Comparison of ENCODE assay signal across 15 cellular contexts in the genomic region with DNA sequence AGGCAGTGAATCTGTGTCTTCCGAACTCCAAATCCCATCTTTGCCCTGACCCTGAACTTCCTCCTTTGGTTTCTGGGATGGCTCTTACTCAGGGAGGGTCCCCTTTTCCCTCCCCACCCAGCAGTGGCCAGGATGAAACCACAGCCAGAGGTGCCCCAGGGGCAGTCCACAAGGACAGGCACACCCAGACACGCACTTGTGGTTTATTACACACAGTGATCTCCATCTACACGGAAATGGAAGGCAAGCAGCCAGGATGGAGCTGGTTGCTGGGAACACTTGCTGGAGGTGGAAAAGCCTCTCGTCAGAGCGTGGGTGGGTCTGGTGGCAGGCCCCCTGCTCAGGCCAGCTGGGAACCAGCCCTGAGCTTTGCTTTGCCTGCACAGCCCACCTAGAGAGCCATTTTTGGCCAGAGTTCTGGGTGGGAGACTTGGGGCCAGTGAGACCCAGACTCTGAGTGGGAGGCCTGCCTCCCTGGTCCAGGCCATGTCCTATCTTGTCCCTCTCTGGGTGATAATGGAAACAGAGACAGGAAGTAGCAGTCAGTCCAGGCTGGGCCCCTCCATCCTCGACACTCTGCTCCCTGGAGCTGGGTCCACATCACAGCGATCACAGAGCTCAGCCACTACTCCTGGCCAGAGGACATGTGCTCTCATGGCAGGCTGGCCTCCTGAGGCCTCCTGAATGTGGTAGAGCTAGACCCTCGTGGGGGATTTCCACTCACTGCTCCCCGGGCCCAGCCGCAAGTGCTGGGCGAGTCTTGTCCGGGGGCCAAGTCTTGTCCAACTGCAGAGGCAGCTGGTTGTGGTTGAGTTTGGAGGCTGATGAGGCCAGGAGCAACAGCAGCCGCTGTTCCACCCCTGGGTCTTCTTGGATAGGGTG. TPM values are rescaled to one million over a fixed set of nuclear protein-coding genes. Genes with fewer than 3 reads are reported as not detected.
A peak's percentile ranks its signal among the peaks of the same experiment; 100 is the strongest.
DNase-seq lines count a peak whose midpoint lies in the region; TF ChIP-seq lines count a peak whose summit lies in the region.
"Had no signal": no experiment of that assay in that cellular context is flagged by ENCODE, and none has a peak within 500 bp of the region (broad histone marks: within the 10 kb centered on the region; RNA-seq: fewer than 3 reads in every experiment).

No MANE protein-coding gene starts in this region.

- TF ChIP-seq CTCF in BJ (IDR thresholded peaks at IDR 0.05; ENCODE audit: insufficient read depth, low read depth, low read length): no peak

- no peaks in the 10 kb centered on the region for H3K27me3 ChIP-seq in BJ (ENCODE audit: control insufficient read depth, insufficient read depth, low read length)
- H3K27me3 ChIP-seq in adipocyte (replicated peaks; ENCODE audit: control insufficient read depth, insufficient read depth, low read length): peaks cover 9% of the 10 kb centered on the region
- no peaks in the 10 kb centered on the region for H3K27me3 ChIP-seq in muscle layer of duodenum (ENCODE audit: low read depth, low read length)
- H3K27me3 ChIP-seq: SJSA1, tibial artery had no signal

- H3K4me1 ChIP-seq in adipocyte (ENCODE audit: control insufficient read depth, insufficient read depth, low read length) (peaks cover 15% of the 10 kb centered on the region), muscle layer of duodenum (ENCODE audit: control insufficient read depth in 1 of 2, insufficient read depth in 2 of 2, low read length in 2 of 2) (peaks cover 6% of the 10 kb centered on the region in 2 donors)

- H3K36me3 ChIP-seq in BJ (ENCODE audit: control insufficient read depth, insufficient read depth, low read length) (no peaks in the 10 kb centered on the region), adipocyte (ENCODE audit: control insufficient read depth, insufficient read depth, low read length, severe bottlenecking) (no peaks in the 10 kb centered on the region), muscle layer of duodenum (ENCODE audit: control insufficient read depth in 1 of 2, insufficient read depth in 2 of 2, low read length in 2 of 2) (no peaks in the 10 kb centered on the region)
- H3K36me3 ChIP-seq: SJSA1, tibial artery had no signal

- no peak overlapping the region for H3K4me3 ChIP-seq in BJ (ENCODE audit: low read depth, low read length)
- H3K4me3 ChIP-seq in adipocyte (ENCODE audit: low read length): no peak overlapping the region
- no peak overlapping the region for H3K4me3 ChIP-seq in muscle layer of duodenum (ENCODE audit: low read depth in 1 of 2, low read length in 2 of 2)
- H3K4me3 ChIP-seq: SJSA1, tibial artery had no signal

- DNase-seq in BJ (ENCODE audit: low read depth) (peak; percentile 60), GM04504 (ENCODE audit: low read depth) (peak; percentile 55), adipocyte (ENCODE audit: low read depth) (peak; percentile 32), SW480 (ENCODE audit: low spot score) (no peak), DMS53 treated with DMSO at 0.1 percent for 48 hours (lab: John Stamatoyannopoulos, UW; ENCODE audit: unreplicated experiment) (no peak), G401 (ENCODE audit: low spot score) (no peak)
- no peak for DNase-seq in stimulated activated CD4-positive, alpha-beta T cell treated with anti-CD3 and anti-CD28 coated beads, Interleukin-2, amount 100 ng/mL, for 24 hours
- DNase-seq: DMS53; head of caudate nucleus; KG1; NCI-H2227 treated with DMSO at 0.1 percent for 48 hours; stimulated activated CD4-positive, alpha-beta T cell treated with anti-CD3 and anti-CD28 coated beads, Interleukin-2, amount 100 ng/mL, for 48 hours; tibial artery had no signal

- H3K9me3 ChIP-seq in adipocyte (ENCODE audit: control insufficient read depth, low read length) (no peaks in the 10 kb centered on the region), muscle layer of duodenum (ENCODE audit: control insufficient read depth in 1 of 2, low read length in 2 of 2) (no peaks in the 10 kb centered on the region)
- H3K9me3 ChIP-seq: tibial artery had no signal

- H3K27ac ChIP-seq in muscle layer of duodenum (ENCODE audit: low read length): peak overlapping the region; percentile 2
- H3K27ac ChIP-seq: SJSA1 had no signal

- POLR2A ChIA-PET in BJ (lab: Charles Lee): no interaction called here

- CTCF ChIA-PET in BJ (lab: Yijun Ruan, JAX): interaction anchor here (0.9 kb wide), 1 partner anchor 15 kb away, joined by 3 read pairs; no protein-coding TSS in a partner anchor

- in situ Hi-C loops in G401 (cut with HindIII; ENCODE audit: low sequenced_read_pairs): no loop called here

- H3K9ac ChIP-seq in adipocyte (ENCODE audit: low read length): no peak overlapping the region

RNA-seq across cellular contexts. Expression of a gene that starts 5.1 kb away (rescaled TPM):
- polyA plus RNA-seq in BJ (2011; rRNA removed): 34.3 and 48.5 TPM in 2 replicates
- 42.6 and 56.9 TPM in 2 replicates for polyA minus RNA-seq in BJ (2011; rRNA and poly(A)+ RNA removed)
- 26.6 and 32.6 TPM in 2 replicates for total RNA-seq in G401 (2014; rRNA removed; shearing (Covaris generic))

RNA-seq across cellular contexts. Expression of a gene that starts 33.3 kb away (rescaled TPM):
- 59.3 and 80.3 TPM in 2 replicates for polyA plus RNA-seq in BJ (2011; rRNA removed)
- 19.9 and 28.9 TPM in 2 replicates for polyA minus RNA-seq in BJ (2011; rRNA and poly(A)+ RNA removed)
- 160 and 197 TPM in 2 replicates for total RNA-seq in G401 (2014; rRNA removed; shearing (Covaris generic))

RNA-seq across cellular contexts. Expression of a gene that starts 50.5 kb away (rescaled TPM):
- polyA plus RNA-seq in BJ (2011; rRNA removed): not detected in 2 replicates
- not detected in 2 replicates for polyA minus RNA-seq in BJ (2011; rRNA and poly(A)+ RNA removed)
- 0.03 TPM in 1 of 2 replicates, not detected in the other for total RNA-seq in G401 (2014; rRNA removed; shearing (Covaris generic))
- total RNA-seq: SJSA1 had no signal

Comparison
In these comparisons a context has a peak if more than half of its experiments do, and no peak if none do; other contexts are left out.
1. DNase-seq: peak in BJ (single experiment), GM04504 (single experiment) and adipocyte (single experiment); none in SW480 (single experiment), stimulated activated CD4-positive, alpha-beta T cell treated with anti-CD3 and anti-CD28 coated beads, Interleukin-2, amount 100 ng/mL, for 24 hours (0 of 2), DMS53 treated with DMSO at 0.1 percent for 48 hours (single experiment) and G401 (single experiment).